ENCODE assay signal across 11 cellular contexts in genomic region chr1:40389234-40389815, GRCh38. TPM values are rescaled to one million over a fixed set of nuclear protein-coding genes. Genes with fewer than 3 reads are reported as not detected.
A peak's percentile ranks its signal among the peaks of the same experiment; 100 is the strongest.
DNase-seq lines count a peak whose midpoint lies in the region; ATAC-seq and TF ChIP-seq lines count a peak whose summit lies in the region.
"Had no signal": no experiment of that assay in that cellular context is flagged by ENCODE, and none has a peak within 500 bp of the region (broad histone marks: within the 10 kb centered on the region; RNA-seq: fewer than 3 reads in every experiment).

No MANE protein-coding gene starts in this region.

- peaks cover 75% of the 10 kb centered on the region for H3K4me1 Mint-ChIP-seq in activated CD4-positive, alpha-beta T cell treated with anti-CD3 and anti-CD28 coated beads, Interleukin-2, amount 10 ng/mL, durations not matched to agents 24 days and 14 days
- peaks cover 88% of the 10 kb centered on the region for H3K4me1 Mint-ChIP-seq in activated CD4-positive, alpha-beta memory T cell treated with anti-CD3 and anti-CD28 coated beads for 36 hours (ENCODE audit: low read depth)

- peak overlapping the region; percentile 78 for H3K27ac ChIP-seq in layer of hippocampus (ENCODE audit: low read depth, low read length)
- peak overlapping the region; percentile 63 for H3K27ac ChIP-seq in suprapubic skin

- no peaks in the 10 kb centered on the region for H3K9me3 ChIP-seq in suprapubic skin
- H3K9me3 ChIP-seq: mucosa of descending colon had no signal

- peaks cover 43% of the 10 kb centered on the region for H3K4me1 ChIP-seq in suprapubic skin

- DNase-seq in activated CD4-positive, alpha-beta T cell treated with anti-CD3 and anti-CD28 coated beads, Interleukin-2, amount 10 ng/mL, durations not matched to agents 24 days and 14 days: peak; percentile 75
- no peak for DNase-seq in activated CD4-positive, alpha-beta T cell treated with anti-CD3 and anti-CD28 coated beads for 48 hours
- DNase-seq in activated CD4-positive, alpha-beta memory T cell treated with anti-CD3 and anti-CD28 coated beads for 36 hours: peak; percentile 50
- no peak for DNase-seq in suprapubic skin (ENCODE audit: low spot score in 2 of 2)
- DNase-seq in posterior cingulate gyrus: no peak
- DNase-seq: foreskin melanocyte had no signal

- no peaks in the 10 kb centered on the region for H3K9me3 Mint-ChIP-seq in activated CD4-positive, alpha-beta T cell treated with anti-CD3 and anti-CD28 coated beads, Interleukin-2, amount 10 ng/mL, durations not matched to agents 24 days and 14 days
- H3K9me3 Mint-ChIP-seq in activated CD4-positive, alpha-beta memory T cell treated with anti-CD3 and anti-CD28 coated beads for 36 hours: no peaks in the 10 kb centered on the region
- H3K9me3 Mint-ChIP-seq: type B pancreatic cell had no signal

- TF ChIP-seq CTCF in suprapubic skin (IDR thresholded peaks at IDR 0.05): no peak

- CTCF ChIA-PET in activated CD4-positive, alpha-beta memory T cell treated with anti-CD3 and anti-CD28 coated beads for 36 hours (lab: Charles Lee): interaction anchor here (0.6 to 5.9 kb wide), 7 partner anchors 8 to 74 kb away, joined by 3 to 32 read pairs (median 4); no protein-coding TSS in a partner anchor

- H3K4me3 ChIP-seq in suprapubic skin: peak overlapping the region; percentile 19
- H3K4me3 ChIP-seq: mucosa of descending colon had no signal

- H3K27ac Mint-ChIP-seq in activated CD4-positive, alpha-beta T cell treated with anti-CD3 and anti-CD28 coated beads, Interleukin-2, amount 10 ng/mL, durations not matched to agents 24 days and 14 days: peak overlapping the region; percentile 88
- peak overlapping the region; percentile 85 for H3K27ac Mint-ChIP-seq in activated CD4-positive, alpha-beta memory T cell treated with anti-CD3 and anti-CD28 coated beads for 36 hours

- TF ChIP-seq POLR2A in suprapubic skin (IDR thresholded peaks at IDR 0.05): no peak

- TF ChIP-seq EP300 in suprapubic skin (IDR thresholded peaks at IDR 0.05): no peak

- WGBS in suprapubic skin: 87% methylated on average over 3 of the region's 3 CpGs

- ATAC-seq in GM21528 (IDR thresholded peaks at IDR 0.05; ENCODE audit: low FRiP score, unreplicated experiment) (no peak), GM19035 (IDR thresholded peaks at IDR 0.05; ENCODE audit: unreplicated experiment) (no peak)

- peaks cover 46% of the 10 kb centered on the region for H3K36me3 Mint-ChIP-seq in activated CD4-positive, alpha-beta T cell treated with anti-CD3 and anti-CD28 coated beads, Interleukin-2, amount 10 ng/mL, durations not matched to agents 24 days and 14 days (ENCODE audit: low read depth)
- peaks cover 61% of the 10 kb centered on the region for H3K36me3 Mint-ChIP-seq in activated CD4-positive, alpha-beta memory T cell treated with anti-CD3 and anti-CD28 coated beads for 36 hours

- POLR2A ChIA-PET in activated CD4-positive, alpha-beta memory T cell treated with anti-CD3 and anti-CD28 coated beads for 36 hours (lab: Charles Lee): interaction anchor here (4.0 to 12.1 kb wide), 3 partner anchors 6 to 16 kb away, joined by 44 to 160 read pairs (median 97); partner anchors contain the start of gene SMAP2

- intact Hi-C loops in activated CD4-positive, alpha-beta T cell treated with anti-CD3 and anti-CD28 coated beads, Interleukin-2, amount 10 ng/mL, durations not matched to agents 24 days and 14 days (cut with micrococcal nuclease): loop anchor here (1.0 to 5.0 kb wide), 3 partner anchors 11 to 347 kb away; partner anchors contain the start of genes CAP1 and ZFP69B
- intact Hi-C loops in activated CD4-positive, alpha-beta memory T cell treated with anti-CD3 and anti-CD28 coated beads for 36 hours (cut with micrococcal nuclease): loop anchor here (10.0 kb wide), 1 partner anchor 1195 kb away; no protein-coding TSS in a partner anchor
- intact Hi-C loops in posterior cingulate gyrus (cut with DNase I): no loop called here

- peak overlapping the region; percentile 87 for H3K4me3 Mint-ChIP-seq in activated CD4-positive, alpha-beta T cell treated with anti-CD3 and anti-CD28 coated beads, Interleukin-2, amount 10 ng/mL, durations not matched to agents 24 days and 14 days
- peak overlapping the region; percentile 85 for H3K4me3 Mint-ChIP-seq in activated CD4-positive, alpha-beta memory T cell treated with anti-CD3 and anti-CD28 coated beads for 36 hours
- H3K4me3 Mint-ChIP-seq: type B pancreatic cell had no signal

- no peaks in the 10 kb centered on the region for H3K36me3 ChIP-seq in suprapubic skin

- H3K27me3 ChIP-seq in layer of hippocampus (ENCODE audit: control insufficient read depth, insufficient read depth, low read length) (no peaks in the 10 kb centered on the region), suprapubic skin (no peaks in the 10 kb centered on the region)

- H3K27me3 Mint-ChIP-seq in activated CD4-positive, alpha-beta T cell treated with anti-CD3 and anti-CD28 coated beads, Interleukin-2, amount 10 ng/mL, durations not matched to agents 24 days and 14 days: no peaks in the 10 kb centered on the region
- H3K27me3 Mint-ChIP-seq in activated CD4-positive, alpha-beta memory T cell treated with anti-CD3 and anti-CD28 coated beads for 36 hours: no peaks in the 10 kb centered on the region
- H3K27me3 Mint-ChIP-seq: type B pancreatic cell had no signal

RNA-seq across cellular contexts. Expression of gene SMAP2, which starts 15.8 kb away (rescaled TPM):
- 156 and 157 TPM in 2 replicates for total RNA-seq in activated CD4-positive, alpha-beta T cell treated with anti-CD3 and anti-CD28 coated beads, Interleukin-2, amount 10 ng/mL, durations not matched to agents 24 days and 14 days
- 100 to 1,000 TPM; 250 to 254 TPM for total RNA-seq in activated CD4-positive, alpha-beta memory T cell treated with anti-CD3 and anti-CD28 coated beads for 36 hours
- total RNA-seq in suprapubic skin: 10 to 100 TPM; 17.0 to 32.2 (median 28.0) TPM

Comparison
In these comparisons a context has a peak if more than half of its experiments do, and no peak if none do; other contexts are left out.
1. DNase-seq: peak in activated CD4-positive, alpha-beta T cell treated with anti-CD3 and anti-CD28 coated beads, Interleukin-2, amount 10 ng/mL, durations not matched to agents 24 days and 14 days (single experiment) and activated CD4-positive, alpha-beta memory T cell treated with anti-CD3 and anti-CD28 coated beads for 36 hours (single experiment); none in activated CD4-positive, alpha-beta T cell treated with anti-CD3 and anti-CD28 coated beads for 48 hours (single experiment), suprapubic skin (0 of 2) and posterior cingulate gyrus (0 of 10).